Comparison of ENCODE assay signal across 3 cellular contexts in genomic region chr17:62073993-62074392, GRCh38.
TF ChIP-seq lines count a peak whose summit lies in the region.

No MANE protein-coding gene starts in this region.

TF ChIP-seq in HepG2, 621 proteins besides CTCF, POLR2A, EP300 and RAD21:
- TF ChIP-seq DPF2 (CRISPR knock-in tag; IDR thresholded peaks at IDR 0.05; ENCODE audit: borderline replicate concordance, low read depth) (no peak), CEBPB (IDR thresholded peaks at IDR 0.05; ENCODE audit: borderline replicate concordance, low read depth, low read length) (peak; percentile 63; the same call in 1 of the 2 replicates)

TF ChIP-seq in IMR-90, 13 proteins besides CTCF, POLR2A, EP300 and RAD21:
- peak; percentile 38; the same call in 1 of the 2 replicates for TF ChIP-seq CEBPB (IDR thresholded peaks at IDR 0.05; ENCODE audit: low read depth, low read length)
- no peak for TF ChIP-seq MAZ (IDR thresholded peaks at IDR 0.05; ENCODE audit: borderline replicate concordance, low read depth, low read length)
- TF ChIP-seq BHLHE40 (IDR thresholded peaks at IDR 0.05; ENCODE audit: low read depth, low read length), result no peak
- no peak for TF ChIP-seq SMC3 (IDR thresholded peaks at IDR 0.05; ENCODE audit: low read depth, low read length)
- TF ChIP-seq FOS (IDR thresholded peaks at IDR 0.05; ENCODE audit: low read depth, low read length), result no peak
- TF ChIP-seq RCOR1 (IDR thresholded peaks at IDR 0.05; ENCODE audit: insufficient replicate concordance, low read length), result no peak

TF ChIP-seq in K562, 482 proteins besides CTCF, POLR2A, EP300 and RAD21:
- TF ChIP-seq CEBPG (CRISPR knock-in tag; IDR thresholded peaks at IDR 0.05), result no peak
- peak; percentile 31 to 64; a peak in 2 of 4 replicates for TF ChIP-seq CEBPG (tag; conservative IDR thresholded peaks at IDR 0.05 in 1 of 2, IDR thresholded peaks at IDR 0.05 in 1 of 2)
- TF ChIP-seq CHD7 (IDR thresholded peaks at IDR 0.05; ENCODE audit: low read depth, low read length), result no peak
- no peak for TF ChIP-seq SIX5 (IDR thresholded peaks at IDR 0.05; ENCODE audit: borderline replicate concordance in 1 of 2, insufficient read depth in 1 of 2, low read depth in 1 of 2, low read length in 2 of 2)
- TF ChIP-seq ZNF584 (CRISPR knock-in tag; IDR thresholded peaks at IDR 0.05; ENCODE audit: low read depth), result no peak
- peak; percentile 44 for TF ChIP-seq CEBPB (tag; IDR thresholded peaks at IDR 0.05)
- TF ChIP-seq PPARD (CRISPR knock-in tag; IDR thresholded peaks at IDR 0.05), result no peak
- no peak for TF ChIP-seq U2AF1 (optimal IDR thresholded peaks at IDR 0.05; ENCODE audit: low read depth, low read length)
- no peak for TF ChIP-seq ATF1 (CRISPR knock-in tag; IDR thresholded peaks at IDR 0.05)
- TF ChIP-seq ATF1 (tag; IDR thresholded peaks at IDR 0.05), result no peak
- no peak for TF ChIP-seq SP2 (IDR thresholded peaks at IDR 0.05; ENCODE audit: extremely low read depth, low read depth, low read length, poor library complexity, severe bottlenecking)
- TF ChIP-seq BACH1 (tag; IDR thresholded peaks at IDR 0.05), result no peak
